In the genomic region with DNA sequence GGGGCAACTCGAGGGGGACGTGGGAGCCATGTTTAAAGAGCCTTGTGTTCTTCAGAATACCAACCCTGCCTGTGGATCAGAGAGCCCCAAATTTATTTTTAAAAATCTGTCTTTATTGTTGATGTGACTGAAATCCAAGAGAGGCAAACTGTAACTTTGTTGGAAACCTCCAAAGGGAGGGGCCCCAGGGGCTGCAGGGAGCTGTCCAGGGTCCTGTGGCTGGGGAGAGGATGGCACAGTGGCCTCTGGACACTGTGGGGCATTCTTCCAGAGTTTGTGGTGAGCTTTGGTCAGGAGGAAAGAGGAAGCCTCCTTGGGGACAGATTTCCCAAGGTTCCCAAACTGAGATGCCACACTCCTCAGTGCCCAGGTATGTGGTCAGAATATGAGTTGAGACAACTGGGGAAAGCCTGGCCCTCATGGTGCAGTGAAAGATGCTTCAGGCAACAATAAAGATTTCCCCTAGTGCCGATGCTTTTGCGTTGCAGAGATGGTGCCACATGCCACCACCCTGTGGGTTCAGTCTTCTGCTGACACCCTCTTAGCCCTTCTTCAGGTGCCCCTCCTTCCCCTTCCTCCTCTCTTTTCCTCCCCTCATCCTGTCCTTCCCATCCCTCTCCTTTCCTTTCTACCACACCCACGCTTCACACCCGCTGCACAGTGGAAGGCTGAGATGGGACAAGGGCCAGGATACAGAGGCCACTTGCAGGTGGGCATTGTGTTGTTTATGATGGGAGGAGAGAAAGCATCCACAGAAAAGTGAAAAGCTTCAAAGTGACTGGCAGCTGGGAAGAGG, we compare ENCODE assay signal across 13 cellular contexts.
DNase-seq lines count a peak whose midpoint lies in the region; ATAC-seq and TF ChIP-seq lines count a peak whose summit lies in the region.
"Had no signal": no experiment of that assay in that cellular context is flagged by ENCODE, and none has a peak within 500 bp of the region (broad histone marks: within the 10 kb centered on the region; RNA-seq: fewer than 3 reads in every experiment).

No MANE protein-coding gene starts in this region.

- TF ChIP-seq POLR2A in gastroesophageal sphincter (IDR thresholded peaks at IDR 0.05), result no peak

- WGBS in gastroesophageal sphincter (ENCODE audit: low coverage in 1 of 2), 2 donors, result 53 to 58% methylated on average over 4 to 5 of the region's 6 CpGs

- in situ Hi-C loops in KBM-7 (cut with MboI; ENCODE audit: low pct_unique_long_range_greater_than_20kb, low sequenced_read_pairs), result no loop called here

- H3K27me3 Mint-ChIP-seq in WTC11 (ENCODE audit: low read depth), result no peaks in the 10 kb centered on the region
- H3K27me3 Mint-ChIP-seq in neural crest cell (ENCODE audit: low read depth), result peaks cover 11% of the 10 kb centered on the region
- peaks cover 11% of the 10 kb centered on the region for H3K27me3 Mint-ChIP-seq in type B pancreatic cell

- TF ChIP-seq CTCF in WTC11 (IDR thresholded peaks at IDR 0.05) (no peak), neural crest cell (conservative IDR thresholded peaks at IDR 0.05) (no peak), type B pancreatic cell (conservative IDR thresholded peaks at IDR 0.05) (no peak), gastroesophageal sphincter (IDR thresholded peaks at IDR 0.05) (no peak)

- no peaks in the 10 kb centered on the region for H3K9me3 ChIP-seq in gastroesophageal sphincter
- H3K9me3 ChIP-seq: tibial nerve had no signal

- POLR2A ChIA-PET in WTC11 (lab: Charles Lee), result no interaction called here

- CTCF ChIA-PET in WTC11 (lab: Charles Lee), result interaction anchor here (0.6 to 3.9 kb wide), 5 partner anchors 8 to 216 kb away, joined by 4 to 15 read pairs (median 7); no protein-coding TSS in a partner anchor

- peak; percentile 93 for ATAC-seq in WTC11
- no peak for ATAC-seq in gastroesophageal sphincter
- ATAC-seq: natural killer cell had no signal

- H3K4me1 Mint-ChIP-seq in WTC11 (peaks cover 11% of the 10 kb centered on the region), neural crest cell (no peaks in the 10 kb centered on the region), type B pancreatic cell (ENCODE audit: unreplicated experiment) (no peaks in the 10 kb centered on the region)
- H3K4me1 Mint-ChIP-seq: natural killer cell had no signal

- H3K36me3 ChIP-seq in gastroesophageal sphincter, result no peaks in the 10 kb centered on the region
- H3K36me3 ChIP-seq: tibial nerve had no signal

- H3K27me3 ChIP-seq in gastroesophageal sphincter, result no peaks in the 10 kb centered on the region
- H3K27me3 ChIP-seq: tibial nerve had no signal

- no peak overlapping the region for H3K4me3 ChIP-seq in gastroesophageal sphincter
- H3K4me3 ChIP-seq: tibial nerve had no signal

- H3K4me3 Mint-ChIP-seq in WTC11 (no peak overlapping the region), neural crest cell (no peak overlapping the region), type B pancreatic cell (no peak overlapping the region)
- H3K4me3 Mint-ChIP-seq: natural killer cell had no signal

- TF ChIP-seq EP300 in Ishikawa (IDR thresholded peaks at IDR 0.05; ENCODE audit: borderline replicate concordance), result no peak
- no peak for TF ChIP-seq EP300 in gastroesophageal sphincter (IDR thresholded peaks at IDR 0.05)

- TF ChIP-seq RAD21 in Ishikawa (IDR thresholded peaks at IDR 0.05; ENCODE audit: low read depth), result no peak

- no peak overlapping the region for H3K27ac Mint-ChIP-seq in WTC11
- H3K27ac Mint-ChIP-seq in neural crest cell (ENCODE audit: unreplicated experiment), result no peak overlapping the region
- H3K27ac Mint-ChIP-seq in type B pancreatic cell, result no peak overlapping the region
- H3K27ac Mint-ChIP-seq: natural killer cell had no signal

- H3K9me3 Mint-ChIP-seq in WTC11 (no peaks in the 10 kb centered on the region), neural crest cell (no peaks in the 10 kb centered on the region), type B pancreatic cell (no peaks in the 10 kb centered on the region)
- H3K9me3 Mint-ChIP-seq: natural killer cell had no signal

- no peak overlapping the region for H3K27ac ChIP-seq in gastroesophageal sphincter
- H3K27ac ChIP-seq: 22Rv1, KMS-11, tibial nerve had no signal

- no peaks in the 10 kb centered on the region for H3K4me1 ChIP-seq in gastroesophageal sphincter
- H3K4me1 ChIP-seq: tibial nerve had no signal

- no peaks in the 10 kb centered on the region for H3K36me3 Mint-ChIP-seq in WTC11
- H3K36me3 Mint-ChIP-seq in neural crest cell (ENCODE audit: low read depth), result no peaks in the 10 kb centered on the region
- H3K36me3 Mint-ChIP-seq in type B pancreatic cell, result no peaks in the 10 kb centered on the region
- H3K36me3 Mint-ChIP-seq: natural killer cell had no signal

- peak; percentile 52 for DNase-seq in DMS 273 (lab: John Stamatoyannopoulos, UW; ENCODE audit: unreplicated experiment)
- no peak for DNase-seq in DMS 273 treated with DMSO at 0.1 percent for 48 hours (lab: John Stamatoyannopoulos, UW)
- peak; percentile 71 for DNase-seq in WTC11 (ENCODE audit: low spot score)
- peak; percentile 36 for DNase-seq in neural crest cell (ENCODE audit: low read depth, low spot score)
- no peak for DNase-seq in type B pancreatic cell (ENCODE audit: extremely low spot score, unreplicated experiment)
- DNase-seq in KBM-7, result no peak
- DNase-seq: amniotic stem cell, natural killer cell had no signal

TF ChIP-seq in Ishikawa, 13 proteins besides CTCF, POLR2A, EP300 and RAD21 (continues in another document):
- TF ChIP-seq FOXM1 (IDR thresholded peaks at IDR 0.05; ENCODE audit: borderline replicate concordance, low read depth), result no peak
- no peak for TF ChIP-seq CREB1 (IDR thresholded peaks at IDR 0.05; ENCODE audit: low read depth)
- no peak for TF ChIP-seq TAF1 (IDR thresholded peaks at IDR 0.05; ENCODE audit: low read depth)
- TF ChIP-seq REST (IDR thresholded peaks at IDR 0.05; ENCODE audit: low read depth), result peak; percentile 94

TF ChIP-seq in WTC11, 78 proteins besides CTCF, POLR2A, EP300 and RAD21:
- TF ChIP-seq, protein P1, sequence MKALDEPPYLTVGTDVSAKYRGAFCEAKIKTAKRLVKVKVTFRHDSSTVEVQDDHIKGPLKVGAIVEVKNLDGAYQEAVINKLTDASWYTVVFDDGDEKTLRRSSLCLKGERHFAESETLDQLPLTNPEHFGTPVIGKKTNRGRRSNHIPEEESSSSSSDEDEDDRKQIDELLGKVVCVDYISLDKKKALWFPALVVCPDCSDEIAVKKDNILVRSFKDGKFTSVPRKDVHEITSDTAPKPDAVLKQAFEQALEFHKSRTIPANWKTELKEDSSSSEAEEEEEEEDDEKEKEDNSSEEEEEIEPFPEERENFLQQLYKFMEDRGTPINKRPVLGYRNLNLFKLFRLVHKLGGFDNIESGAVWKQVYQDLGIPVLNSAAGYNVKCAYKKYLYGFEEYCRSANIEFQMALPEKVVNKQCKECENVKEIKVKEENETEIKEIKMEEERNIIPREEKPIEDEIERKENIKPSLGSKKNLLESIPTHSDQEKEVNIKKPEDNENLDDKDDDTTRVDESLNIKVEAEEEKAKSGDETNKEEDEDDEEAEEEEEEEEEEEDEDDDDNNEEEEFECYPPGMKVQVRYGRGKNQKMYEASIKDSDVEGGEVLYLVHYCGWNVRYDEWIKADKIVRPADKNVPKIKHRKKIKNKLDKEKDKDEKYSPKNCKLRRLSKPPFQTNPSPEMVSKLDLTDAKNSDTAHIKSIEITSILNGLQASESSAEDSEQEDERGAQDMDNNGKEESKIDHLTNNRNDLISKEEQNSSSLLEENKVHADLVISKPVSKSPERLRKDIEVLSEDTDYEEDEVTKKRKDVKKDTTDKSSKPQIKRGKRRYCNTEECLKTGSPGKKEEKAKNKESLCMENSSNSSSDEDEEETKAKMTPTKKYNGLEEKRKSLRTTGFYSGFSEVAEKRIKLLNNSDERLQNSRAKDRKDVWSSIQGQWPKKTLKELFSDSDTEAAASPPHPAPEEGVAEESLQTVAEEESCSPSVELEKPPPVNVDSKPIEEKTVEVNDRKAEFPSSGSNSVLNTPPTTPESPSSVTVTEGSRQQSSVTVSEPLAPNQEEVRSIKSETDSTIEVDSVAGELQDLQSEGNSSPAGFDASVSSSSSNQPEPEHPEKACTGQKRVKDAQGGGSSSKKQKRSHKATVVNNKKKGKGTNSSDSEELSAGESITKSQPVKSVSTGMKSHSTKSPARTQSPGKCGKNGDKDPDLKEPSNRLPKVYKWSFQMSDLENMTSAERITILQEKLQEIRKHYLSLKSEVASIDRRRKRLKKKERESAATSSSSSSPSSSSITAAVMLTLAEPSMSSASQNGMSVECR (CRISPR knock-in tag; IDR thresholded peaks at IDR 0.05; ENCODE audit: borderline replicate concordance), result 0 out of 2 replicates have a peak, but pooled peaks have one; percentile 31
- TF ChIP-seq ATF1 (CRISPR knock-in tag; IDR thresholded peaks at IDR 0.05), result no peak
- TF ChIP-seq, protein P2, sequence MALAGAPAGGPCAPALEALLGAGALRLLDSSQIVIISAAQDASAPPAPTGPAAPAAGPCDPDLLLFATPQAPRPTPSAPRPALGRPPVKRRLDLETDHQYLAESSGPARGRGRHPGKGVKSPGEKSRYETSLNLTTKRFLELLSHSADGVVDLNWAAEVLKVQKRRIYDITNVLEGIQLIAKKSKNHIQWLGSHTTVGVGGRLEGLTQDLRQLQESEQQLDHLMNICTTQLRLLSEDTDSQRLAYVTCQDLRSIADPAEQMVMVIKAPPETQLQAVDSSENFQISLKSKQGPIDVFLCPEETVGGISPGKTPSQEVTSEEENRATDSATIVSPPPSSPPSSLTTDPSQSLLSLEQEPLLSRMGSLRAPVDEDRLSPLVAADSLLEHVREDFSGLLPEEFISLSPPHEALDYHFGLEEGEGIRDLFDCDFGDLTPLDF (CRISPR knock-in tag; IDR thresholded peaks at IDR 0.05), result no peak

Comparison
In these comparisons a context has a peak if more than half of its experiments do, and no peak if none do; other contexts are left out.
1. DNase-seq: peak in DMS 273 (single experiment), WTC11 (single experiment) and neural crest cell (single experiment); none in DMS 273 treated with DMSO at 0.1 percent for 48 hours (single experiment), type B pancreatic cell (single experiment) and KBM-7 (single experiment).